In genomic region chr22:33853200-33854097, GRCh38 we compare ENCODE assay signal across 9 cellular contexts.
A peak's percentile ranks its signal among the peaks of the same experiment; 100 is the strongest.
DNase-seq lines count a peak whose midpoint lies in the region; ATAC-seq, FAIRE-seq and TF ChIP-seq lines count a peak whose summit lies in the region.
"Had no signal": no experiment of that assay in that cellular context is flagged by ENCODE, and none has a peak within 500 bp of the region (broad histone marks: within the 10 kb centered on the region; RNA-seq: fewer than 3 reads in every experiment).

No MANE protein-coding gene starts in this region.

- H3K36me3 ChIP-seq in esophagus (ENCODE audit: control insufficient read depth in 2 of 2, insufficient read depth in 2 of 2, low read length in 1 of 2) (no peaks in the 10 kb centered on the region), mucosa of rectum (ENCODE audit: control insufficient read depth in 2 of 2, insufficient read depth in 2 of 2, low read length in 2 of 2) (no peaks in the 10 kb centered on the region)

- H3K4me1 Mint-ChIP-seq in CD4-positive, alpha-beta T cell (ENCODE audit: low read depth): peaks cover 17% of the 10 kb centered on the region
- peaks cover 8% of the 10 kb centered on the region for H3K4me1 Mint-ChIP-seq in T-helper 17 cell

- intact Hi-C loops in CD4-positive, alpha-beta T cell (cut with DNase I, micrococcal nuclease): no loop called here

- peak; percentile 82 for FAIRE-seq in urothelium cell line (lab: Jason Lieb, UNC)
- FAIRE-seq: TTC549 had no signal

- H3K9me3 ChIP-seq in CD4-positive, alpha-beta T cell (ENCODE audit: control insufficient read depth, low read length): no peaks in the 10 kb centered on the region
- H3K9me3 ChIP-seq in T-helper 17 cell (ENCODE audit: control insufficient read depth, low read length, poor library complexity, severe bottlenecking) (no peaks in the 10 kb centered on the region), esophagus (ENCODE audit: control insufficient read depth in 2 of 2, insufficient read depth in 1 of 2, low read depth in 1 of 2, low read length in 1 of 2) (no peaks in the 10 kb centered on the region), mucosa of rectum (ENCODE audit: control insufficient read depth in 2 of 2, low read length in 2 of 2) (no peaks in the 10 kb centered on the region)

- POLR2A ChIA-PET in CD4-positive, alpha-beta T cell (lab: Charles Lee): no interaction called here

- 17 to 18% methylated on average over 9 of the region's 9 CpGs for WGBS in esophagus, 2 donors

- H3K27ac ChIP-seq in CD4-positive, alpha-beta T cell (ENCODE audit: low read depth, low read length): no peak overlapping the region
- H3K27ac ChIP-seq in esophagus (ENCODE audit: low read depth in 2 of 2, low read length in 1 of 2): peak overlapping the region; percentile 62 to 73
- H3K27ac ChIP-seq in mucosa of rectum (ENCODE audit: low read depth in 2 of 2, low read length in 2 of 2): peak overlapping the region; percentile 44 to 75

- no peak for DNase-seq in CD4-positive, alpha-beta T cell
- no peak for DNase-seq in T-helper 17 cell
- DNase-seq in urothelium cell line (ENCODE audit: low spot score): peak; percentile 69
- DNase-seq in activated gamma-delta T cell (lab: John Stamatoyannopoulos, UW): no peak

- H3K4me1 ChIP-seq in esophagus (ENCODE audit: control insufficient read depth in 2 of 2, insufficient read depth in 2 of 2, low read length in 1 of 2) (peaks cover 0 to 2% of the 10 kb centered on the region in 2 donors), mucosa of rectum (ENCODE audit: control insufficient read depth in 2 of 2, insufficient read depth in 2 of 2, low read length in 2 of 2) (peaks cover 31 to 36% of the 10 kb centered on the region in 2 donors)

- H3K4me3 Mint-ChIP-seq in CD4-positive, alpha-beta T cell: peak overlapping the region; percentile 84
- H3K4me3 Mint-ChIP-seq in T-helper 17 cell: peak overlapping the region; percentile 87

- no peak for ATAC-seq in CD4-positive, alpha-beta T cell (ENCODE audit: poor library complexity)
- peak; percentile 95 for ATAC-seq in GM19035 (IDR thresholded peaks at IDR 0.05; ENCODE audit: unreplicated experiment)
- ATAC-seq in HG03571 (IDR thresholded peaks at IDR 0.05; ENCODE audit: unreplicated experiment): peak; percentile 81
- ATAC-seq in T-helper 17 cell: peak; percentile 54

- no peak overlapping the region for H3K27ac Mint-ChIP-seq in CD4-positive, alpha-beta T cell
- H3K27ac Mint-ChIP-seq in T-helper 17 cell: peak overlapping the region; percentile 95

- no peaks in the 10 kb centered on the region for H3K27me3 Mint-ChIP-seq in CD4-positive, alpha-beta T cell
- H3K27me3 Mint-ChIP-seq in T-helper 17 cell: no peaks in the 10 kb centered on the region

- CTCF ChIA-PET in CD4-positive, alpha-beta T cell (lab: Charles Lee): no interaction called here

- peaks cover 3% of the 10 kb centered on the region for H3K9me3 Mint-ChIP-seq in CD4-positive, alpha-beta T cell

- no peaks in the 10 kb centered on the region for H3K36me3 Mint-ChIP-seq in CD4-positive, alpha-beta T cell (ENCODE audit: low read depth)
- no peaks in the 10 kb centered on the region for H3K36me3 Mint-ChIP-seq in T-helper 17 cell (ENCODE audit: low read depth)

- peak overlapping the region; percentile 42 to 44 for H3K9ac ChIP-seq in mucosa of rectum (ENCODE audit: low read depth in 1 of 2, low read length in 2 of 2)

- TF ChIP-seq CTCF in CD4-positive, alpha-beta T cell (IDR thresholded peaks at IDR 0.05): no peak

- H3K4me3 ChIP-seq in esophagus (ENCODE audit: low read depth in 1 of 2, low read length in 2 of 2) (peak overlapping the region; percentile 30 to 45), mucosa of rectum (ENCODE audit: low read length in 2 of 2) (peak overlapping the region; percentile 55 to 79)

- H3K27me3 ChIP-seq in CD4-positive, alpha-beta T cell (ENCODE audit: control insufficient read depth, insufficient read depth, low read length): no peaks in the 10 kb centered on the region
- no peaks in the 10 kb centered on the region for H3K27me3 ChIP-seq in esophagus (ENCODE audit: control insufficient read depth in 1 of 2, insufficient read depth in 2 of 2, low read length in 2 of 2)
- no peaks in the 10 kb centered on the region for H3K27me3 ChIP-seq in mucosa of rectum (ENCODE audit: control insufficient read depth in 2 of 2, insufficient read depth in 2 of 2, low read length in 2 of 2)
